ENCODE assay signal across 33 cellular contexts in genomic region chr2:17181051-17181450, GRCh38.
"Had no signal": no experiment of that assay in that cellular context is flagged by ENCODE, and none has a peak within 500 bp of the region (broad histone marks: within the 10 kb centered on the region; RNA-seq: fewer than 3 reads in every experiment).

No MANE protein-coding gene starts in this region.

- H3K4me1 ChIP-seq: adrenal gland, ascending aorta, body of pancreas, breast epithelium had no signal

- H3K27ac ChIP-seq: adrenal gland, ascending aorta, body of pancreas, brain microvascular endothelial cell, breast epithelium, cardiac muscle cell had no signal

- FAIRE-seq: astrocyte, bronchial epithelial cell had no signal

- H3K4me3 ChIP-seq: adrenal gland, ascending aorta, body of pancreas, breast epithelium, cardiac muscle cell had no signal

- ATAC-seq: activated naive CD4-positive, alpha-beta T cell treated with anti-CD3 and anti-CD28 coated beads, Interleukin-2, amount 50 U/mL, for 72 hours; activated naive CD8-positive, alpha-beta T cell treated with anti-CD3 and anti-CD28 coated beads, Interleukin-2, amount 50 U/mL, for 24 hours; activated T-cell treated with anti-CD3 and anti-CD28 coated beads, Interleukin-2, amount 50 U/mL, for 4 hours; activated T-cell treated with anti-CD3 and anti-CD28 coated beads, Interleukin-2, amount 50 U/mL, for 72 hours; activated T-helper 17 cell treated with anti-CD3 and anti-CD28 coated beads, Interleukin-2, amount 50 U/mL, for 72 hours; body of pancreas had no signal

- H3K36me3 ChIP-seq: adrenal gland, ascending aorta, brain microvascular endothelial cell, breast epithelium, cardiac muscle cell had no signal

- H3K9me3 ChIP-seq: adrenal gland, ascending aorta, body of pancreas, breast epithelium had no signal

- DNase-seq: activated effector memory CD4-positive, alpha-beta T cell treated with anti-CD3 and anti-CD28 coated beads, Interleukin-2, amount 50 U/mL, for 16 hours; activated effector memory CD4-positive, alpha-beta T cell treated with Interleukin-2 at 50 U/mL for 16 hours; activated gamma-delta T cell; activated gamma-delta T cell treated with Interleukin-2 at 50 U/mL for 16 hours; activated naive CD4-positive, alpha-beta T cell; activated naive CD4-positive, alpha-beta T cell treated with anti-CD3 and anti-CD28 coated beads for 36 hours; activated naive CD4-positive, alpha-beta T cell treated with anti-CD3 and anti-CD28 coated beads, Interleukin-2, amount 10 ng/mL, durations not matched to agents 7 days and 5 days; activated naive CD4-positive, alpha-beta T cell treated with anti-CD3 and anti-CD28 coated beads, Interleukin-2, amount 50 U/mL, for 16 hours; activated naive CD4-positive, alpha-beta T cell treated with Interleukin-2 at 50 U/mL for 16 hours; activated naive CD8-positive, alpha-beta T cell treated with anti-CD3 and anti-CD28 coated beads for 36 hours; activated naive CD8-positive, alpha-beta T cell treated with anti-CD3 and anti-CD28 coated beads, Interleukin-2, amount 10 ng/mL, durations not matched to agents 7 days and 5 days; activated naive CD8-positive, alpha-beta T cell treated with anti-CD3 and anti-CD28 coated beads, Interleukin-2, amount 50 U/mL, for 24 hours; activated T-cell treated with anti-CD3 and anti-CD28 coated beads, Interleukin-2, amount 50 U/mL, for 1 hour; activated T-cell treated with anti-CD3 and anti-CD28 coated beads, Interleukin-2, amount 50 U/mL, for 24 hours; activated T-cell treated with anti-CD3 and anti-CD28 coated beads, Interleukin-2, amount 50 U/mL, for 4 hours; activated T-cell treated with anti-CD3 and anti-CD28 coated beads, Interleukin-2, amount 50 U/mL, for 48 hours; activated T-cell treated with anti-CD3 and anti-CD28 coated beads, Interleukin-2, amount 50 U/mL, for 72 hours; adrenal gland; amniotic stem cell; amygdala; anterior cingulate cortex; aorta; body of pancreas; brain microvascular endothelial cell; central memory CD4-positive, alpha-beta T cell; cerebellar nuclear complex had no signal

- H3K27me3 ChIP-seq: adrenal gland, ascending aorta, body of pancreas, brain microvascular endothelial cell, breast epithelium, cardiac muscle cell had no signal
